ENCODE assay signal across 11 cellular contexts in genomic region chr4:74670583-74670982, GRCh38.
"Had no signal": no experiment of that assay in that cellular context is flagged by ENCODE, and none has a peak within 500 bp of the region (broad histone marks: within the 10 kb centered on the region; RNA-seq: fewer than 3 reads in every experiment).

No MANE protein-coding gene starts in this region.

- FAIRE-seq: colon, TTC549 had no signal

- H3K9me3 ChIP-seq: body of pancreas, gastroesophageal sphincter, heart left ventricle, ovary, psoas muscle had no signal

- H3K27me3 ChIP-seq: body of pancreas, gastroesophageal sphincter, ovary had no signal

- H3K4me3 ChIP-seq: body of pancreas, gastroesophageal sphincter, heart left ventricle, ovary, psoas muscle, skin epidermis had no signal

- ATAC-seq: activated CD8-positive, alpha-beta memory T cell treated with anti-CD3 and anti-CD28 coated beads, Interleukin-2, amount 10 ng/mL, durations not matched to agents 7 days and 5 days; gastroesophageal sphincter; heart left ventricle; psoas muscle had no signal

- H3K4me1 ChIP-seq: body of pancreas, heart left ventricle, psoas muscle had no signal

- H3K27ac ChIP-seq: body of pancreas, gastroesophageal sphincter, heart left ventricle, ovary, psoas muscle, skin epidermis had no signal

- H3K36me3 ChIP-seq: gastroesophageal sphincter, heart left ventricle, ovary had no signal

- DNase-seq: activated B cell treated with CpG ODN at 0.5 μM for 24 hours; activated CD8-positive, alpha-beta memory T cell treated with anti-CD3 and anti-CD28 coated beads, Interleukin-2, amount 10 ng/mL, durations not matched to agents 7 days and 5 days; natural killer cell; psoas muscle had no signal
